In the genomic region with DNA sequence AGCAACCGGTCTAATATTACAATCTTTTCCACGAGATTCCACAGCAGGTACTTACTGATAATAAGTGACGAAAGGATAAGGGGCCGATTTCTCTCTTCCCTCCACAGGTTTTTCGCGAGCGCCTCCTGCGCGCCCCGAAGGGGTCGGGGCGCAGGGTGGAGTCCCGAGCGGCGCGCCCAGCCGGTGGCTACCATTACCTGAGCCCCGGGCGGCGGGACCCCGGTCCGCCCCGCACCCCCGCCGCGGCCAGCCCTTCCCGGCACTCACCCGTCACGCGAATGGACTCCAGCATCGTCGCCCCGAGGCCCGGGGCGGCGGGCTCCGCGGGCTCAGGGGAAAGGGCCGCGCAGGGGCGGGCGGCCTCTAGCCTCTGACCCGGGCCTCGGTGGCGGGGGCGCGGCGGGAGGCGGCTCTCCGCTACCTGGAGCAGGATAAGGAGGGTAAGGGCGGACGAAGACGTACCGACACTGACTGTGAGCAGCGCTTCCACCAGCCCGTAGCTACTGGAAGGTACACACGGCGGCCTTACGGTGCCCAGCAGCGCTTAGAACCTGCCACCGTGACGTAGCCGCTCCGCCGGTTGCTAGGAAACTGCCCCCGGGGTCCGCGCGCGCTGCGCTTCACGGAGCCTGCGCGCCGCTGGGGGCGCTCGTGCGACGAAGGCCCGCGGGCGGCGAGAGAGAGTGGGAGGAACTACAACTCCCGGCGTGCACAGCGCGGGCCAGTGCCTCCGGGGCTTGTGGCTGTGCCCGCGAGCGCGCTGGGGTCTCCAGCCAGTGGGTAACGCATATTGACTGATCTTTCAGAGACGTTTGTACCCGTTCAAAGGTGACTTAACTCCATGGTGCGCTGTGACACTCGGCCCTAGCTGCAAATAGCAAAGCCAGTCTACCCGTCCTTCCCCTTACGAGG, we compare ENCODE assay signal across 8 cellular contexts. TPM values are rescaled to one million over a fixed set of nuclear protein-coding genes. Genes with fewer than 3 reads are reported as not detected.
DNase-seq lines count a peak whose midpoint lies in the region; ATAC-seq and TF ChIP-seq lines count a peak whose summit lies in the region.

No MANE protein-coding gene starts in this region.

- H3K36me3 Mint-ChIP-seq in neural crest cell (ENCODE audit: low read depth), result no peaks in the 10 kb centered on the region

- peak overlapping the region; percentile 95 for H2AFZ ChIP-seq in Loucy (ENCODE audit: low read length)

- H3K4me1 Mint-ChIP-seq in neural crest cell, result peaks cover 15% of the 10 kb centered on the region
- peaks cover 4% of the 10 kb centered on the region for H3K4me1 Mint-ChIP-seq in stimulated activated naive CD8-positive, alpha-beta T cell treated with anti-CD3 and anti-CD28 coated beads, Interleukin-15, amount 100 ng/mL, for 72 hours

- no peaks in the 10 kb centered on the region for H4K20me1 ChIP-seq in Loucy (ENCODE audit: insufficient read depth, low read length, poor library complexity, severe bottlenecking)

- no peaks in the 10 kb centered on the region for H3K79me2 ChIP-seq in Loucy (ENCODE audit: insufficient read depth, low read length)

- H3K4me3 ChIP-seq in HAP-1 (peak overlapping the region; percentile 60), Loucy (ENCODE audit: low read length, poor library complexity, severe bottlenecking) (peak overlapping the region; percentile 82)

- TF ChIP-seq POLR2A in Raji (IDR thresholded peaks at IDR 0.05; ENCODE audit: insufficient read depth, low read depth, low read length), result peak; percentile 48

- ATAC-seq in foreskin keratinocyte, result peak; percentile 98
- ATAC-seq in stimulated activated naive CD8-positive, alpha-beta T cell treated with anti-CD3 and anti-CD28 coated beads, Interleukin-15, amount 100 ng/mL, for 72 hours, result peak; percentile 98

- H3F3A ChIP-seq in Loucy (ENCODE audit: low read depth), result 0 out of 2 replicates have a peak, but pooled peaks cover 7% of the 10 kb centered on the region

- in situ Hi-C loops in HAP-1 (cut with MboI; ENCODE audit: low sequenced_read_pairs), result no loop called here

- no peaks in the 10 kb centered on the region for H3K9me3 Mint-ChIP-seq in neural crest cell
- H3K9me3 Mint-ChIP-seq in stimulated activated naive CD8-positive, alpha-beta T cell treated with anti-CD3 and anti-CD28 coated beads, Interleukin-15, amount 100 ng/mL, for 72 hours, result no peaks in the 10 kb centered on the region

- H3K9ac ChIP-seq in Loucy (ENCODE audit: low read depth, low read length, poor library complexity, severe bottlenecking), result peak overlapping the region; percentile 53

- peak overlapping the region; percentile 77 for H3K4me2 ChIP-seq in Loucy (ENCODE audit: low read depth, low read length, poor library complexity, severe bottlenecking)

- peak; percentile 77 for TF ChIP-seq CTCF in Loucy (conservative IDR thresholded peaks at IDR 0.05; ENCODE audit: low read length)
- TF ChIP-seq CTCF in foreskin keratinocyte (conservative IDR thresholded peaks at IDR 0.05), result peak; percentile 99
- TF ChIP-seq CTCF in neural crest cell (conservative IDR thresholded peaks at IDR 0.05), result peak; percentile 90

- H3K27me3 Mint-ChIP-seq in neural crest cell (ENCODE audit: low read depth), result peaks cover 20% of the 10 kb centered on the region
- H3K27me3 Mint-ChIP-seq in stimulated activated naive CD8-positive, alpha-beta T cell treated with anti-CD3 and anti-CD28 coated beads, Interleukin-15, amount 100 ng/mL, for 72 hours, result no peaks in the 10 kb centered on the region

- no peaks in the 10 kb centered on the region for H3K9me3 ChIP-seq in HAP-1
- no peaks in the 10 kb centered on the region for H3K9me3 ChIP-seq in Loucy (ENCODE audit: insufficient read depth, low read depth, low read length)

- H3K4me3 Mint-ChIP-seq in neural crest cell, result peak overlapping the region; percentile 91
- peak overlapping the region; percentile 86 to 88 for H3K4me3 Mint-ChIP-seq in stimulated activated naive CD8-positive, alpha-beta T cell treated with anti-CD3 and anti-CD28 coated beads, Interleukin-15, amount 100 ng/mL, for 72 hours

- H3K27me3 ChIP-seq in HAP-1 (ENCODE audit: low read depth) (no peaks in the 10 kb centered on the region), Loucy (ENCODE audit: insufficient read depth, low read length, poor library complexity, severe bottlenecking) (peaks cover 8% of the 10 kb centered on the region), foreskin keratinocyte (no peaks in the 10 kb centered on the region)

- H3K4me1 ChIP-seq in HAP-1 (peaks cover 7% of the 10 kb centered on the region), Loucy (ENCODE audit: insufficient read depth, low read length, poor library complexity, severe bottlenecking) (peaks cover 12% of the 10 kb centered on the region), foreskin keratinocyte (peaks cover 1% of the 10 kb centered on the region)

- peak overlapping the region; percentile 19 for H3K27ac ChIP-seq in foreskin keratinocyte

- peak; percentile 96 for DNase-seq in ELF-1 (ENCODE audit: low read depth, low spot score)
- DNase-seq in HAP-1 (ENCODE audit: low spot score in 2 of 2), result peak; percentile 83 to 93
- peak; percentile 89 for DNase-seq in activated gamma-delta T cell treated with Interleukin-2 at 50 U/mL for 16 hours
- peak; percentile 61 to 77 for DNase-seq in foreskin keratinocyte
- DNase-seq in neural crest cell (ENCODE audit: low read depth, low spot score), result peak; percentile 93
- DNase-seq in stimulated activated naive CD8-positive, alpha-beta T cell treated with anti-CD3 and anti-CD28 coated beads, Interleukin-15, amount 100 ng/mL, for 72 hours, result peak; percentile 93

- H3K36me3 ChIP-seq in HAP-1 (replicated peaks), result no peaks in the 10 kb centered on the region
- H3K36me3 ChIP-seq in Loucy (ENCODE audit: insufficient read depth, low read length), result no peaks in the 10 kb centered on the region

- no peak overlapping the region for H3K27ac Mint-ChIP-seq in neural crest cell (ENCODE audit: unreplicated experiment)
- peak overlapping the region; percentile 50 to 54 for H3K27ac Mint-ChIP-seq in stimulated activated naive CD8-positive, alpha-beta T cell treated with anti-CD3 and anti-CD28 coated beads, Interleukin-15, amount 100 ng/mL, for 72 hours

- no peaks in the 10 kb centered on the region for H3K9me2 ChIP-seq in Loucy (replicated peaks; ENCODE audit: low read depth, low read length)

RNA-seq across cellular contexts. Expression of a gene that starts 22.8 kb away (rescaled TPM):
- total RNA-seq in foreskin keratinocyte (166 and 168 TPM in 2 replicates), neural crest cell (85.5 and 87.1 TPM in 2 replicates)
- 54.4 and 68.6 TPM in 2 replicates for polyA plus RNA-seq in foreskin keratinocyte

Comparison
In these comparisons a context has a peak if more than half of its experiments do, and no peak if none do; other contexts are left out.
1. Peak in every context shown above with its lines: DNase-seq, ATAC-seq, H3K4me3 ChIP-seq and H3K27ac ChIP-seq.